In the genomic region with DNA sequence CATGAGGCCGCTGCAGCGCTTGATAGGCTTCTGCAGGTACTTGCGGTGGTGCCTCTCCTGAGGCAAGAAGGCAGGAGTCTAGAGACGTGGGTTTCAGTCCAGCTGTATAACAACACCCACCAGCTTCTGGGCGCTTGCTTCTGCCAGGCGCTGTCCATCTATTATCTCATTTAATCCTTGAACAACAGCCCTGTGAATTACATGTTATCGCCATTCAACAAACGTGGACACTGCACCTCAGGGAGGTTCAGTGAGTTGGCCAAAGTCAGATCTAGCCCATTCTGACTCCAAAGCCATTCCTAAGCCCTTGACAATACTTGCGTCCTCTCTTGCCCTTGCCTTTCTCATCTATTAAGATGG, we compare ENCODE assay signal across 10 cellular contexts. TPM values are rescaled to one million over a fixed set of nuclear protein-coding genes. Genes with fewer than 3 reads are reported as not detected.
DNase-seq lines count a peak whose midpoint lies in the region; ATAC-seq and TF ChIP-seq lines count a peak whose summit lies in the region.
"Had no signal": no experiment of that assay in that cellular context is flagged by ENCODE, and none has a peak within 500 bp of the region (broad histone marks: within the 10 kb centered on the region; RNA-seq: fewer than 3 reads in every experiment).

No MANE protein-coding gene starts in this region.

- H3K4me3 ChIP-seq in iPS-11a (ENCODE audit: low read depth, low read length) = peak overlapping the region; percentile 81
- peak overlapping the region in 4 of 7 experiments; percentile 33 to 61 (median 46) for H3K4me3 ChIP-seq in skin epidermis
- H3K4me3 ChIP-seq: PC-9 had no signal

- H4K91ac ChIP-seq in H9 (ENCODE audit: insufficient read length, low read depth, low read length) = no peak overlapping the region

- no peak overlapping the region for H3K56ac ChIP-seq in H9 (ENCODE audit: insufficient read length, low read depth, low read length)

- H3K4ac ChIP-seq in H9 (ENCODE audit: low read depth, low read length) = no peak overlapping the region

- H2BK5ac ChIP-seq in H9 (ENCODE audit: insufficient read length, low read length) = no peak overlapping the region

- no peak overlapping the region for H3K23ac ChIP-seq in H9 (ENCODE audit: insufficient read length, low read depth, low read length)

- no CpG with 5 or more reads among the region's 9 CpGs for WGBS in H9 (ENCODE audit: extremely low coverage, insufficient read length, low lambda C conversion rate)

- TF ChIP-seq CTCF in H9 (conservative IDR thresholded peaks at IDR 0.05) = no peak

- H3K27me3 ChIP-seq in H9 (ENCODE audit: insufficient read depth, low read length) = peaks cover 18% of the 10 kb centered on the region; the same call in 1 of the 2 replicates

- no peaks in the 10 kb centered on the region for H3K79me1 ChIP-seq in H9 (ENCODE audit: insufficient read depth, low read depth, low read length, poor library complexity, severe bottlenecking)

- no peak overlapping the region for H2BK20ac ChIP-seq in H9 (ENCODE audit: low read depth, low read length, poor library complexity, severe bottlenecking)

- H3T11ph ChIP-seq in H9 (ENCODE audit: low read length) = no peak overlapping the region

- H2BK120ac ChIP-seq in H9 (ENCODE audit: low read depth, low read length, poor library complexity, severe bottlenecking) = no peak overlapping the region

- no peak overlapping the region for H3K18ac ChIP-seq in H9 (ENCODE audit: insufficient read length, low read depth, low read length)

- H2BK15ac ChIP-seq in H9 (ENCODE audit: low read depth, low read length) = no peak overlapping the region

- peaks cover 33 to 40% of the 10 kb centered on the region in 2 experiments for H3K4me1 Mint-ChIP-seq in H9
- H3K4me1 Mint-ChIP-seq in activated CD8-positive, alpha-beta T cell treated with anti-CD3 and anti-CD28 coated beads, Interleukin-2, amount 10 ng/mL, durations not matched to agents 7 days and 5 days (ENCODE audit: low read depth) = no peaks in the 10 kb centered on the region

- H3K9me3 ChIP-seq in H9 (ENCODE audit: control insufficient read depth, low read depth, low read length) = no peaks in the 10 kb centered on the region

- H3K27ac Mint-ChIP-seq in H9 = no peak overlapping the region
- no peak overlapping the region for H3K27ac Mint-ChIP-seq in activated CD8-positive, alpha-beta T cell treated with anti-CD3 and anti-CD28 coated beads, Interleukin-2, amount 10 ng/mL, durations not matched to agents 7 days and 5 days

- H3K79me2 ChIP-seq in H9 (ENCODE audit: insufficient read depth, low read length) = no peaks in the 10 kb centered on the region

- no peak overlapping the region for H2BK12ac ChIP-seq in H9 (ENCODE audit: insufficient read length, low read depth, low read length)

- peaks cover 77% of the 10 kb centered on the region for H3K27me3 Mint-ChIP-seq in H9 (ENCODE audit: low read depth)
- peaks cover 61% of the 10 kb centered on the region for H3K27me3 Mint-ChIP-seq in activated CD8-positive, alpha-beta T cell treated with anti-CD3 and anti-CD28 coated beads, Interleukin-2, amount 10 ng/mL, durations not matched to agents 7 days and 5 days (ENCODE audit: low read depth)

- H3K14ac ChIP-seq in H9 (ENCODE audit: insufficient read depth, low read length) = no peak overlapping the region

- CTCF ChIA-PET in activated CD8-positive, alpha-beta T cell treated with anti-CD3 and anti-CD28 coated beads, Interleukin-2, amount 10 ng/mL, durations not matched to agents 7 days and 5 days (lab: Charles Lee) = interaction anchor here (1.0 to 1.7 kb wide), 5 partner anchors 11 to 33 kb away, joined by 3 to 6 read pairs (median 5); no protein-coding TSS in a partner anchor

- no peaks in the 10 kb centered on the region for H3K4me1 ChIP-seq in H9 (ENCODE audit: insufficient read depth, low read length)

- no peaks in the 10 kb centered on the region; a peak in 1 of 5 replicates for H3K9me3 Mint-ChIP-seq in H9
- H3K9me3 Mint-ChIP-seq in activated CD8-positive, alpha-beta T cell treated with anti-CD3 and anti-CD28 coated beads, Interleukin-2, amount 10 ng/mL, durations not matched to agents 7 days and 5 days (ENCODE audit: insufficient read depth) = no peaks in the 10 kb centered on the region

- H3K4me2 ChIP-seq in H9 (ENCODE audit: insufficient read depth, insufficient read length, low read length) = peak overlapping the region; percentile 44
- H3K4me2 ChIP-seq: PC-9 had no signal

- no peak for ATAC-seq in activated CD8-positive, alpha-beta T cell treated with anti-CD3 and anti-CD28 coated beads, Interleukin-2, amount 10 ng/mL, durations not matched to agents 7 days and 5 days
- ATAC-seq in GM19035 (IDR thresholded peaks at IDR 0.05; ENCODE audit: unreplicated experiment) (no peak), HG03280 (IDR thresholded peaks at IDR 0.05; ENCODE audit: unreplicated experiment) (no peak), GM19328 (IDR thresholded peaks at IDR 0.05; ENCODE audit: unreplicated experiment) (no peak)

- H4K20me1 ChIP-seq in H9 (ENCODE audit: control insufficient read depth, insufficient read depth, insufficient read length) = no peaks in the 10 kb centered on the region

- H4K5ac ChIP-seq in H9 (ENCODE audit: insufficient read length, low read depth, low read length) = no peak overlapping the region

- DNase-seq in H9 (no peak), AG08395 (ENCODE audit: low spot score) (no peak)
- no peak for DNase-seq in activated CD8-positive, alpha-beta T cell treated with anti-CD3 and anti-CD28 coated beads, Interleukin-2, amount 10 ng/mL, durations not matched to agents 7 days and 5 days
- DNase-seq: activated effector memory CD4-positive, alpha-beta T cell treated with Interleukin-2 at 50 U/mL for 16 hours; PC-9 had no signal

- no peak overlapping the region for H3K9ac ChIP-seq in H9 (ENCODE audit: extremely low read depth, insufficient read length, low read length)

- POLR2A ChIA-PET in activated CD8-positive, alpha-beta T cell treated with anti-CD3 and anti-CD28 coated beads, Interleukin-2, amount 10 ng/mL, durations not matched to agents 7 days and 5 days (lab: Charles Lee) = no interaction called here

- no peak overlapping the region for H4K8ac ChIP-seq in H9 (replicated peaks; ENCODE audit: insufficient read length, low read depth, low read length)

- no peaks in the 10 kb centered on the region; a peak in 1 of 7 replicates for H3K36me3 Mint-ChIP-seq in H9 (ENCODE audit: insufficient read depth in 1 of 3, low read depth in 3 of 3)
- no peaks in the 10 kb centered on the region for H3K36me3 Mint-ChIP-seq in activated CD8-positive, alpha-beta T cell treated with anti-CD3 and anti-CD28 coated beads, Interleukin-2, amount 10 ng/mL, durations not matched to agents 7 days and 5 days (ENCODE audit: low read depth)

- no peak overlapping the region for H2AFZ ChIP-seq in H9 (ENCODE audit: low read length)
- H2AFZ ChIP-seq: PC-9 had no signal

- H3K4me3 Mint-ChIP-seq in H9 = peak overlapping the region; percentile 65 to 83
- peak overlapping the region; percentile 26 for H3K4me3 Mint-ChIP-seq in activated CD8-positive, alpha-beta T cell treated with anti-CD3 and anti-CD28 coated beads, Interleukin-2, amount 10 ng/mL, durations not matched to agents 7 days and 5 days

- H3K27ac ChIP-seq in H9 (ENCODE audit: insufficient read length, low read depth, low read length) (no peak overlapping the region), skin epidermis (no peak overlapping the region)
- H3K27ac ChIP-seq: PC-9 had no signal

- H3K23me2 ChIP-seq in H9 (ENCODE audit: insufficient read length, low read depth, low read length, poor library complexity, severe bottlenecking) = peaks cover 3% of the 10 kb centered on the region

- no peak overlapping the region for H2AK5ac ChIP-seq in H9 (ENCODE audit: insufficient read length, low read length)

RNA-seq across cellular contexts. Expression of a gene that starts 0.4 kb away (rescaled TPM):
- total RNA-seq in H9 (2021) = 0.13 and 0.44 TPM in 2 replicates
- not detected for total RNA-seq in activated CD8-positive, alpha-beta T cell treated with anti-CD3 and anti-CD28 coated beads, Interleukin-2, amount 10 ng/mL, durations not matched to agents 7 days and 5 days
- total RNA-seq: PC-9 had no signal
